Comparison of ENCODE assay signal across 8 cellular contexts in the genomic region with DNA sequence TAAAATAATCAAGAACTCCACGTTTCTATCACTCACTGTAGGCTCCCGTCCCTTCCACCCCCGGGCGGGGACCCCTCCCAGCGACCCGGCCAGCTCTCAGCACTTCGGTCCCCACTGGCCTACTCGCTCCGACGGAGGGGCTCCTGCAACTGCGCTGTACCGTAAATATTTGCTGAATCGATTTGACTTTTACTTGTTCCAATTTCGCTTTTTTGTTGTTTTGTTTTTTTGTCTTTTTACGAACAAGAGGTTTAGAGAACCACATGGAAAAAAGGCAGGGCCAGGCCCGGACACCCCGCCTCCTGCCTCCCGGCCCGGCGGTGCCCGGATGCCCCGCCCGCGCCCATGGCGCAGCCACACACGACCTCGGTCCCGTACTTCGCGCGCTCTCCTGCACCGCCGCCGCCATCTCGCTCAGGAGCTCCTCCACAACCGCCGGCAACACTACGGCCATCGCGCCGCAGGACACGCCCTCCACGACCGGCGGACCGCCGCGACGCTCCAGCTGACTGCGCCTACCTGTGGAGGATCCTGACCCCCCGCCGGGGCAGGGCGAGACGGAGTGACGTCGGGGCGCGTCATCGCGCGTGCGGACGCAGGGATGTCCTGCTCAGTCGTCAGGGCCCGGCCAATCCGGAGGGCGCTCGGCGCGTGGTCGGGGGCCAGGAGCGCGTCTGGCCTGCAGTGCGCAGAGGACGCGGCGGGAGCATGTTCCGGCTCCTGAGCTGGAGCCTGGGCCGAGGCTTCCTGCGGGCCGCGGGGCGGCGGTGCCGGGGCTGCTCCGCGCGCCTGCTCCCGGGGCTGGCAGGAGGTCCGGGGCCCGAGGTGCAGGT. TPM values are rescaled to one million over a fixed set of nuclear protein-coding genes. Genes with fewer than 3 reads are reported as not detected.
DNase-seq lines count a peak whose midpoint lies in the region; ATAC-seq, FAIRE-seq and TF ChIP-seq lines count a peak whose summit lies in the region.

A gene with protein sequence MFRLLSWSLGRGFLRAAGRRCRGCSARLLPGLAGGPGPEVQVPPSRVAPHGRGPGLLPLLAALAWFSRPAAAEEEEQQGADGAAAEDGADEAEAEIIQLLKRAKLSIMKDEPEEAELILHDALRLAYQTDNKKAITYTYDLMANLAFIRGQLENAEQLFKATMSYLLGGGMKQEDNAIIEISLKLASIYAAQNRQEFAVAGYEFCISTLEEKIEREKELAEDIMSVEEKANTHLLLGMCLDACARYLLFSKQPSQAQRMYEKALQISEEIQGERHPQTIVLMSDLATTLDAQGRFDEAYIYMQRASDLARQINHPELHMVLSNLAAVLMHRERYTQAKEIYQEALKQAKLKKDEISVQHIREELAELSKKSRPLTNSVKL (plus strand): TSS at position 684 of the 833 bp plus-strand sequence. CDS start 25 bp downstream, at position 709.
A gene with protein sequence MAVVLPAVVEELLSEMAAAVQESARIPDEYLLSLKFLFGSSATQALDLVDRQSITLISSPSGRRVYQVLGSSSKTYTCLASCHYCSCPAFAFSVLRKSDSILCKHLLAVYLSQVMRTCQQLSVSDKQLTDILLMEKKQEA (minus strand): TSS at position 564 of the 833 bp plus-strand sequence. CDS start 110 bp downstream, at position 454.

- H3K9ac ChIP-seq in adipocyte (ENCODE audit: low read length): peak within 1 kb of the TSS; percentile 90
- peak within 1 kb of the TSS; percentile 79 for H3K9ac ChIP-seq in parathyroid adenoma

- DNase-seq in GM12892 (ENCODE audit: insufficient read length) (peak; percentile 96), NCI-H1436 (lab: John Stamatoyannopoulos, UW) (peak; percentile 91), SW480 (ENCODE audit: low spot score) (peak; percentile 96), adipocyte (ENCODE audit: low read depth) (peak; percentile 96), cardiac muscle cell (ENCODE audit: low read depth in 1 of 2, low spot score in 1 of 2) (peak; percentile 93 to 97), tibial artery (peak; percentile 94 to 97)

- peak; percentile 93 for ATAC-seq in HG02840 (IDR thresholded peaks at IDR 0.05; ENCODE audit: low FRiP score, unreplicated experiment)

- H2AFZ ChIP-seq in parathyroid adenoma: peak within 1 kb of the TSS; percentile 91

- peak within 1 kb of the TSS; percentile 98 for H3K4me2 ChIP-seq in parathyroid adenoma (ENCODE audit: low read length)

- no peak for TF ChIP-seq CTCF in cardiac muscle cell (IDR thresholded peaks at IDR 0.05; ENCODE audit: low read depth, low read length)
- peak; percentile 21 for TF ChIP-seq CTCF in parathyroid adenoma (IDR thresholded peaks at IDR 0.05)
- TF ChIP-seq CTCF in tibial artery (IDR thresholded peaks at IDR 0.05): no peak

- intact Hi-C loops in tibial artery (cut with DNase I; ENCODE audit: low total_unique reads): loop anchor here (5.0 kb wide), 1 partner anchor 737 kb away; no protein-coding TSS in a partner anchor

- H3K36me3 ChIP-seq in adipocyte (ENCODE audit: control insufficient read depth, insufficient read depth, low read length, severe bottlenecking) (peaks cover 32% of the 10 kb centered on the region), cardiac muscle cell (peaks cover 25% of the 10 kb centered on the region), parathyroid adenoma (ENCODE audit: control insufficient read depth, insufficient read depth, low read length) (no peaks in the 10 kb centered on the region), tibial artery (peaks cover 29 to 37% (median 32%) of the 10 kb centered on the region in 3 donors)

- H3K79me2 ChIP-seq in parathyroid adenoma: peaks cover 17% of the 10 kb centered on the region

- peak; percentile 97 for TF ChIP-seq POLR2A in GM12892 (IDR thresholded peaks at IDR 0.05; ENCODE audit: low read depth, low read length)

- H3K9me3 ChIP-seq in adipocyte (ENCODE audit: control insufficient read depth, low read length) (peaks cover 6% of the 10 kb centered on the region), cardiac muscle cell (ENCODE audit: low read depth) (no peaks in the 10 kb centered on the region), parathyroid adenoma (ENCODE audit: control insufficient read depth, low read length) (no peaks in the 10 kb centered on the region), tibial artery (no peaks in the 10 kb centered on the region)

- H3K4me3 ChIP-seq in adipocyte (ENCODE audit: low read length) (peak within 1 kb of the TSS; percentile 81), cardiac muscle cell (peak within 1 kb of the TSS; percentile 52), parathyroid adenoma (ENCODE audit: low read depth, low read length) (peak within 1 kb of the TSS; percentile 82), tibial artery (peak within 1 kb of the TSS; percentile 77 to 88)

- FAIRE-seq in GM12892 (lab: Jason Lieb, UNC): peak; percentile 97

- H3K27ac ChIP-seq in cardiac muscle cell (peak within 1 kb of the TSS; percentile 79), parathyroid adenoma (peak within 1 kb of the TSS; percentile 89), tibial artery (peak within 1 kb of the TSS; percentile 91 to 93)

- H3K4me1 ChIP-seq in adipocyte (ENCODE audit: control insufficient read depth, insufficient read depth, low read length): peaks cover 14% of the 10 kb centered on the region
- peaks cover 8% of the 10 kb centered on the region for H3K4me1 ChIP-seq in cardiac muscle cell (ENCODE audit: low read depth)
- H3K4me1 ChIP-seq in parathyroid adenoma: no peaks in the 10 kb centered on the region
- peaks cover 0 to 23% (median 15%) of the 10 kb centered on the region in 4 donors for H3K4me1 ChIP-seq in tibial artery

- H3K27me3 ChIP-seq in adipocyte (replicated peaks; ENCODE audit: control insufficient read depth, insufficient read depth, low read length) (no peaks in the 10 kb centered on the region), cardiac muscle cell (no peaks in the 10 kb centered on the region), parathyroid adenoma (ENCODE audit: control insufficient read depth, insufficient read depth, low read length) (no peaks in the 10 kb centered on the region), tibial artery (no peaks in the 10 kb centered on the region)

RNA-seq across cellular contexts. Expression of the first gene that starts in this region (rescaled TPM):
- 27.6 TPM for polyA plus RNA-seq in GM12892 (2012; ENCODE audit: missing spikeins)
- 115 and 133 TPM in 2 replicates for total RNA-seq in cardiac muscle cell
- polyA plus RNA-seq in cardiac muscle cell: 76.5 and 79.0 TPM in 2 replicates

RNA-seq across cellular contexts. Expression of the second gene that starts in this region (rescaled TPM):
- 7.8 TPM for polyA plus RNA-seq in GM12892 (2012; ENCODE audit: missing spikeins)
- 28.1 and 47.8 TPM in 2 replicates for total RNA-seq in cardiac muscle cell
- polyA plus RNA-seq in cardiac muscle cell: 81.6 and 84.7 TPM in 2 replicates

Comparison
In these comparisons a context has a peak if more than half of its experiments do, and no peak if none do; other contexts are left out.
1. Peak in every context shown above with its lines: DNase-seq, ATAC-seq, H3K4me3 ChIP-seq and H3K27ac ChIP-seq.